8 cellular contexts compared by ENCODE assay signal in the genomic region with DNA sequence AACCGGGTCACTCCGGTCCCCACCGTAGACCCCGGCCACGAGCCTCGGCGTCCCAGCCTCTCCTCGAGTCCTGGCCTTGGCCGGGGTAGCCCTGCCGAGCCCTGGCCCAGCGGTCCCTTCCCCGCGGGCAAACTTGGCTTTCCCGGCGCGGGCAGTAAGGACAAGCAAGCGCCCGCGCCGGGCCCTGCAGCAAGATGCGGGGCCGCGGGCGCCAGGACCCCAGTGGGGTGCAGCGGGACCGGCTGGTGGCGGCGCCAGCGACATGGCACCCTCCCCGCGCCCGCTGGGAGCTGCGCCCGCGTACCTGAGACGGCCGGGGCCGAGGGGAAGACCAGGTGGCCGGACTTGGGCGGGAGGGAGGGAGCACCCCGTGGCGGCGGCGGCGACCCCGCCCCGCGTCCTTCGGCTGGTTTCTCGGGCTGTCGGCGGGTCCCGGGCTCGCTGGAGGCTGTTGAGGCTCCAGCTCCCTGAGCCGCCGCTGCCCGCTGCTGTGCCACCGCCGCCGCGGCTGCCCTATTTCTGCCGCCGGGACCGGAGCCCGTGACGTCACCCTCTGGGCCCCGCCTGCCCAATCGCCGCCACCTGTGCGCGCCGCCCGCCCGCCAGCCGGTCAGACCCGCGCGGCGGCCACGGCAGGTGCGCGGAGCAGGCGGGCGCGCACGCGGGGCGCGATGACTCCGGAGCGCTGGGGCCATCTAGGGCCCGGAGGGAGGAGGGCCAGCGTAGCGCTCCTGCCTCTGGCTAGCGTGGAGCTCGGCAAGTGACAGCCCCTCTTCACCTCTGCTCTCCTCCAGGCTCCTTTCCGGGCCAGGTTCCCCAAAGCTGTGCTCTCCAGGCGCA. TPM values are rescaled to one million over a fixed set of nuclear protein-coding genes. Genes with fewer than 3 reads are reported as not detected.
A peak's percentile ranks its signal among the peaks of the same experiment; 100 is the strongest.
DNase-seq lines count a peak whose midpoint lies in the region; ATAC-seq lines count a peak whose summit lies in the region.

A gene (minus strand): TSS at position 521 of the 840 bp plus-strand sequence.

- peaks cover 22% of the 10 kb centered on the region for H3K4me1 ChIP-seq in BLaER1
- 0 out of 2 replicates have a peak, but pooled peaks cover 3% of the 10 kb centered on the region for H3K4me1 ChIP-seq in HUES6 (ENCODE audit: control insufficient read depth, insufficient read depth, low read length)
- peaks cover 9 to 17% of the 10 kb centered on the region in 2 experiments for H3K4me1 ChIP-seq in trophoblast cell (ENCODE audit: control insufficient read depth in 1 of 2, insufficient read depth in 2 of 2, low read length in 2 of 2)

- intact Hi-C loops in activated CD4-positive, alpha-beta memory T cell treated with anti-CD3 and anti-CD28 coated beads for 36 hours (cut with micrococcal nuclease), result loop anchor here (10.0 kb wide), 1 partner anchor 127 kb away; no protein-coding TSS in a partner anchor
- intact Hi-C loops in Right ventricle myocardium superior (cut with DNase I), result loop anchor here (10.0 kb wide), 1 partner anchor 187 kb away; no protein-coding TSS in a partner anchor

- H2BK120ac ChIP-seq in trophoblast cell (ENCODE audit: insufficient read depth, low read length, poor library complexity), result no peak within 1 kb of the TSS

- ATAC-seq in Right ventricle myocardium superior (ENCODE audit: poor library complexity), result peak; percentile 69
- no peak for ATAC-seq in HG03097 (IDR thresholded peaks at IDR 0.05; ENCODE audit: low FRiP score, unreplicated experiment)
- ATAC-seq in GM18511 (IDR thresholded peaks at IDR 0.05; ENCODE audit: unreplicated experiment), result no peak

- no peaks in the 10 kb centered on the region for H3K9me3 Mint-ChIP-seq in activated CD4-positive, alpha-beta memory T cell treated with anti-CD3 and anti-CD28 coated beads for 36 hours

- POLR2A ChIA-PET in activated CD4-positive, alpha-beta memory T cell treated with anti-CD3 and anti-CD28 coated beads for 36 hours (lab: Charles Lee), result no interaction called here

- H3K79me1 ChIP-seq in trophoblast cell (ENCODE audit: low read length), result no peaks in the 10 kb centered on the region

- H3K23ac ChIP-seq in trophoblast cell (ENCODE audit: low read length), result no peak within 1 kb of the TSS

- peak; percentile 42 for DNase-seq in activated CD4-positive, alpha-beta memory T cell treated with anti-CD3 and anti-CD28 coated beads for 36 hours
- DNase-seq in Right ventricle myocardium superior (no peak), trophoblast cell (peak in 1 of 2 donors; percentile 42)
- no peak for DNase-seq in central memory CD4-positive, alpha-beta T cell

- peak within 1 kb of the TSS; percentile 83 for H3K4me2 ChIP-seq in BLaER1
- peak within 1 kb of the TSS; percentile 58 for H3K4me2 ChIP-seq in trophoblast cell (ENCODE audit: low read length)

- peak within 1 kb of the TSS; percentile 59 for H3K4me3 Mint-ChIP-seq in activated CD4-positive, alpha-beta memory T cell treated with anti-CD3 and anti-CD28 coated beads for 36 hours

- H3K14ac ChIP-seq in trophoblast cell (ENCODE audit: low read length), result no peak within 1 kb of the TSS

- no peaks in the 10 kb centered on the region for H3K79me2 ChIP-seq in trophoblast cell (ENCODE audit: control insufficient read depth, insufficient read depth, low read length, poor library complexity)

- no peak within 1 kb of the TSS for H3K27ac Mint-ChIP-seq in activated CD4-positive, alpha-beta memory T cell treated with anti-CD3 and anti-CD28 coated beads for 36 hours

- H3K36me3 ChIP-seq in BLaER1, result no peaks in the 10 kb centered on the region
- no peaks in the 10 kb centered on the region for H3K36me3 ChIP-seq in HUES6 (ENCODE audit: control insufficient read depth, insufficient read depth, low read length)
- no peaks in the 10 kb centered on the region for H3K36me3 ChIP-seq in trophoblast cell (ENCODE audit: control insufficient read depth in 1 of 2, insufficient read depth in 2 of 2, low read length in 2 of 2)

- H4K20me1 ChIP-seq in BLaER1, result peaks cover 33% of the 10 kb centered on the region

- H3K27ac ChIP-seq in BLaER1 (no peak within 1 kb of the TSS), HUES6 (ENCODE audit: low read depth, low read length) (no peak within 1 kb of the TSS), trophoblast cell (ENCODE audit: low read depth, low read length) (no peak within 1 kb of the TSS)

- H3K9me3 ChIP-seq in BLaER1, result no peaks in the 10 kb centered on the region
- H3K9me3 ChIP-seq in HUES6 (ENCODE audit: control insufficient read depth, insufficient read depth, low read depth, low read length), result no peaks in the 10 kb centered on the region
- H3K9me3 ChIP-seq in trophoblast cell (ENCODE audit: insufficient read depth, low read depth, low read length), result no peaks in the 10 kb centered on the region

- no peak within 1 kb of the TSS for H3K18ac ChIP-seq in trophoblast cell (ENCODE audit: low read length)

- H4K8ac ChIP-seq in trophoblast cell (ENCODE audit: low read depth, low read length), result no peak within 1 kb of the TSS

- no peak within 1 kb of the TSS for H3K9ac ChIP-seq in BLaER1
- peak within 1 kb of the TSS; percentile 12 for H3K9ac ChIP-seq in HUES6 (ENCODE audit: low read length)
- no peak within 1 kb of the TSS for H3K9ac ChIP-seq in trophoblast cell (ENCODE audit: low read length)

- H3K27me3 Mint-ChIP-seq in activated CD4-positive, alpha-beta memory T cell treated with anti-CD3 and anti-CD28 coated beads for 36 hours, result peaks cover 51% of the 10 kb centered on the region

- no CpG with 5 or more reads among the region's 98 CpGs for WGBS in trophoblast cell (ENCODE audit: extremely low coverage, insufficient coverage, insufficient read length)

- H3K4me1 Mint-ChIP-seq in activated CD4-positive, alpha-beta memory T cell treated with anti-CD3 and anti-CD28 coated beads for 36 hours (ENCODE audit: low read depth), result peaks cover 7% of the 10 kb centered on the region

- no peaks in the 10 kb centered on the region for H3K36me3 Mint-ChIP-seq in activated CD4-positive, alpha-beta memory T cell treated with anti-CD3 and anti-CD28 coated beads for 36 hours

- no peak within 1 kb of the TSS for H2BK12ac ChIP-seq in trophoblast cell (ENCODE audit: low read length)

- no peak within 1 kb of the TSS for H2BK5ac ChIP-seq in trophoblast cell (ENCODE audit: low read depth, low read length, poor library complexity)

- no peak within 1 kb of the TSS for H2AFZ ChIP-seq in trophoblast cell (ENCODE audit: insufficient read depth, low read length, poor library complexity)

- H3K4ac ChIP-seq in trophoblast cell (ENCODE audit: low read depth, low read length), result no peak within 1 kb of the TSS

- no peak within 1 kb of the TSS for H2AK5ac ChIP-seq in trophoblast cell (ENCODE audit: low read length)

- peaks cover 64% of the 10 kb centered on the region for H3K27me3 ChIP-seq in BLaER1
- peaks cover 82% of the 10 kb centered on the region for H3K27me3 ChIP-seq in HUES6 (ENCODE audit: control insufficient read depth, insufficient read depth, low read length)
- H3K27me3 ChIP-seq in trophoblast cell (ENCODE audit: insufficient read depth, low read length), result peaks cover 35% of the 10 kb centered on the region

- no peak within 1 kb of the TSS for H4K91ac ChIP-seq in trophoblast cell (ENCODE audit: low read depth, low read length)

- H3K4me3 ChIP-seq in BLaER1, result peak within 1 kb of the TSS; percentile 64
- H3K4me3 ChIP-seq in HUES6 (ENCODE audit: low read depth, low read length), result peak within 1 kb of the TSS; percentile 54
- H3K4me3 ChIP-seq in trophoblast cell (ENCODE audit: low read depth, low read length), result peak within 1 kb of the TSS; percentile 57

- CTCF ChIA-PET in activated CD4-positive, alpha-beta memory T cell treated with anti-CD3 and anti-CD28 coated beads for 36 hours (lab: Charles Lee), result interaction anchor here (0.7 to 1.8 kb wide), 3 partner anchors 12 to 189 kb away, joined by 3 to 6 read pairs (median 3); no protein-coding TSS in a partner anchor

- H4K12ac ChIP-seq in trophoblast cell (ENCODE audit: low read depth, low read length), result no peak within 1 kb of the TSS

RNA-seq across cellular contexts. Expression of the gene that starts here (rescaled TPM):
- total RNA-seq in activated CD4-positive, alpha-beta memory T cell treated with anti-CD3 and anti-CD28 coated beads for 36 hours, result under 1 TPM in 1 of 2 experiments, not detected in 1; 0.36 TPM
- not detected for total RNA-seq in Right ventricle myocardium superior
- polyA plus RNA-seq in trophoblast cell (2013), result 0.19 and 0.25 TPM in 2 replicates

Comparison
In these comparisons a context has a peak if more than half of its experiments do, and no peak if none do; other contexts are left out.
1. Peak in DNase-seq in activated CD4-positive, alpha-beta memory T cell treated with anti-CD3 and anti-CD28 coated beads for 36 hours; RNA of the gene not detected or under 1 TPM.
2. Peak in ATAC-seq in Right ventricle myocardium superior; RNA of the gene not detected or under 1 TPM.